ENCODE assay signal across 1 cellular context in the genomic region with DNA sequence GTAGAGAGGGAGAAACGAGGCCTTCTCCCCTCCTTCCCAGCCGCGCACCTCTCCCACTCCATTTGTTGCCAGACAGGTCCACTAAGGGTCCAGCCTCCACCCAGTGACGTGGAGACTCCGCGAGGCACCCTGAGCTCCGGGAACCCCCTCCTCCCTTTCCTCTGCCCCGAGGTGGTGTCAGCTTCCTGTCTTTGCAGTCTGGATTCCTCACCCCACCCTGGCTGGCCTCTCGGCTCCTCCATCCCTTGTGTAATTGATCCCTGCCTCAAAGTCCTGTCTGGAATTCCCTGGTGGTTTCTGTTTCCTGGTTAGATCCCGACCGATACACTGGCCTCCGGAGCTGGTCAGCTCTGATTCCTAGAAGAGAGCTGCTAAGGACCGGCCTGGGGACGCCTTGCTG.
TF ChIP-seq lines count a peak whose summit lies in the region.

No MANE protein-coding gene starts in this region.

TF ChIP-seq in SK-N-SH treated with all-trans-retinoic acid at 6 μM for 48 hours, 23 proteins besides CTCF, POLR2A, EP300 and RAD21 (continued from another document):
- TF ChIP-seq CSRNP3 (CRISPR knock-in tag; IDR thresholded peaks at IDR 0.05): no peak
- no peak for TF ChIP-seq ARNTL (CRISPR knock-in tag; IDR thresholded peaks at IDR 0.05; ENCODE audit: borderline replicate concordance, low read depth)
- no peak for TF ChIP-seq RARB (CRISPR knock-in tag; IDR thresholded peaks at IDR 0.05)
- no peak for TF ChIP-seq ZC3H10 (CRISPR knock-in tag; IDR thresholded peaks at IDR 0.05)
- TF ChIP-seq TCF4 (CRISPR knock-in tag; IDR thresholded peaks at IDR 0.05; ENCODE audit: borderline replicate concordance): no peak
- no peak for TF ChIP-seq CSDC2 (CRISPR knock-in tag; IDR thresholded peaks at IDR 0.05)
